18 cellular contexts compared by ENCODE assay signal in genomic region chr1:184113251-184113650, GRCh38.
DNase-seq lines count a peak whose midpoint lies in the region; FAIRE-seq and TF ChIP-seq lines count a peak whose summit lies in the region.
"Had no signal": no experiment of that assay in that cellular context is flagged by ENCODE, and none has a peak within 500 bp of the region (broad histone marks: within the 10 kb centered on the region; RNA-seq: fewer than 3 reads in every experiment).

No MANE protein-coding gene starts in this region.

- no peaks in the 10 kb centered on the region for H4K20me1 ChIP-seq in astrocyte (ENCODE audit: insufficient read depth, low read length)
- no peaks in the 10 kb centered on the region for H4K20me1 ChIP-seq in SK-N-SH (ENCODE audit: insufficient read depth)
- no peaks in the 10 kb centered on the region for H4K20me1 ChIP-seq in MM.1S (ENCODE audit: insufficient read depth, low read length)
- H4K20me1 ChIP-seq: BLaER1 treated with 17β-estradiol and CSF1 and Interleukin-3, amounts not matched to agents 10 nM and 100 nM had no signal

- H3K4me1 ChIP-seq in astrocyte (ENCODE audit: insufficient read depth, low read length) (peaks cover 2% of the 10 kb centered on the region), mesendoderm (ENCODE audit: control insufficient read depth, low read depth, low read length) (no peaks in the 10 kb centered on the region), SK-N-SH (ENCODE audit: control insufficient read depth in 1 of 2, insufficient read depth in 2 of 2, low read depth in 1 of 2, low read length in 1 of 2) (0 out of 4 replicates have a peak, but pooled peaks cover 0 to under 1% of the 10 kb centered on the region in 2 experiments), MM.1S (ENCODE audit: low read length) (0 out of 2 replicates have a peak, but pooled peaks cover 4% of the 10 kb centered on the region)
- H3K4me1 ChIP-seq: A549; BLaER1 treated with 17β-estradiol and CSF1 and Interleukin-3, amounts not matched to agents 10 nM and 100 nM had no signal

- CTCF ChIA-PET in AG04449 (lab: Yijun Ruan, JAX): interaction anchor here (0.9 kb wide), 1 partner anchor 12 kb away, joined by 4 read pairs; no protein-coding TSS in a partner anchor
- CTCF ChIA-PET in SK-N-SH (lab: Yijun Ruan, JAX): interaction anchor here (1.0 kb wide), 1 partner anchor 39 kb away, joined by 3 read pairs; no protein-coding TSS in a partner anchor

- peaks cover 21% of the 10 kb centered on the region for H3K4me1 Mint-ChIP-seq in astrocyte (ENCODE audit: low read depth, unreplicated experiment)

- no peak overlapping the region for H2BK120ac ChIP-seq in mesendoderm (ENCODE audit: low read depth, low read length)

- no peak overlapping the region for H3K4me2 ChIP-seq in astrocyte (ENCODE audit: low read length)
- H3K4me2 ChIP-seq in mesendoderm (ENCODE audit: low read length): no peak overlapping the region
- H3K4me2 ChIP-seq in SK-N-SH: no peak overlapping the region
- H3K4me2 ChIP-seq in MM.1S (ENCODE audit: low read depth, low read length): no peak overlapping the region
- H3K4me2 ChIP-seq: A549; BLaER1 treated with 17β-estradiol and CSF1 and Interleukin-3, amounts not matched to agents 10 nM and 100 nM had no signal

- H3K27me3 ChIP-seq in astrocyte (ENCODE audit: insufficient read depth, low read length) (no peaks in the 10 kb centered on the region), mesendoderm (ENCODE audit: insufficient read depth, low read length, poor library complexity) (no peaks in the 10 kb centered on the region), SK-N-SH (ENCODE audit: insufficient read depth) (no peaks in the 10 kb centered on the region), MM.1S (replicated peaks; ENCODE audit: insufficient read depth, low read length) (no peaks in the 10 kb centered on the region)
- H3K27me3 ChIP-seq: BLaER1 treated with 17β-estradiol and CSF1 and Interleukin-3, amounts not matched to agents 10 nM and 100 nM had no signal

- WGBS in mesendoderm (ENCODE audit: extremely low coverage, insufficient coverage, low lambda C conversion rate): no CpG with 5 or more reads among the region's 1 CpG
- 89% methylated on average over 1 of the region's 1 CpG for WGBS in SK-N-SH (ENCODE audit: low lambda C conversion rate)

- H3K36me3 ChIP-seq in astrocyte (ENCODE audit: insufficient read depth, low read length) (no peaks in the 10 kb centered on the region), mesendoderm (ENCODE audit: control insufficient read depth, insufficient read depth, low read length) (no peaks in the 10 kb centered on the region), SK-N-SH (replicated peaks in 1 of 2; ENCODE audit: control insufficient read depth in 1 of 2, insufficient read depth in 2 of 2, low read length in 1 of 2) (no peaks in the 10 kb centered on the region), MM.1S (replicated peaks; ENCODE audit: insufficient read depth, low read length) (no peaks in the 10 kb centered on the region)
- H3K36me3 ChIP-seq: BLaER1 treated with 17β-estradiol and CSF1 and Interleukin-3, amounts not matched to agents 10 nM and 100 nM had no signal

- H3K9me3 ChIP-seq in astrocyte (ENCODE audit: insufficient read depth, low read depth, low read length) (no peaks in the 10 kb centered on the region), SK-N-SH (no peaks in the 10 kb centered on the region), MM.1S (replicated peaks; ENCODE audit: insufficient read depth, low read length) (no peaks in the 10 kb centered on the region)
- H3K9me3 ChIP-seq: A549 had no signal

- no peak overlapping the region for H3K18ac ChIP-seq in mesendoderm (ENCODE audit: low read length)

- no peak overlapping the region for H4K5ac ChIP-seq in mesendoderm (ENCODE audit: low read length)

- TF ChIP-seq CTCF in AG04449 (IDR thresholded peaks at IDR 0.05; ENCODE audit: insufficient read depth, low read length, missing control alignments) (no peak), astrocyte (IDR thresholded peaks at IDR 0.05; ENCODE audit: insufficient read depth, low read depth, low read length) (no peak), SK-N-SH (IDR thresholded peaks at IDR 0.05) (no peak), MM.1S (IDR thresholded peaks at IDR 0.05; ENCODE audit: low read length) (no peak)

- H3K27ac ChIP-seq in astrocyte (ENCODE audit: low read depth, low read length) (no peak overlapping the region), mesendoderm (ENCODE audit: low read depth, low read length) (no peak overlapping the region), SK-N-SH (ENCODE audit: low read depth in 2 of 2, low read length in 1 of 2) (no peak overlapping the region), MM.1S (ENCODE audit: low read length) (no peak overlapping the region)
- H3K27ac ChIP-seq: A549; BLaER1 treated with 17β-estradiol and CSF1 and Interleukin-3, amounts not matched to agents 10 nM and 100 nM had no signal

- POLR2A ChIA-PET in AG04449 (lab: Yijun Ruan, JAX) (no interaction called here), SK-N-SH (lab: Yijun Ruan, JAX) (no interaction called here)

- H3K9me3 Mint-ChIP-seq in astrocyte (ENCODE audit: unreplicated experiment): no peaks in the 10 kb centered on the region

- H2BK15ac ChIP-seq in mesendoderm (replicated peaks; ENCODE audit: low read depth): no peak overlapping the region

- H3K4me3 ChIP-seq in AG04449 (ENCODE audit: low read depth, low read length) (no peak overlapping the region), astrocyte (ENCODE audit: insufficient read depth, low read depth, low read length) (no peak overlapping the region), mesendoderm (ENCODE audit: low read length) (no peak overlapping the region), SK-N-SH (ENCODE audit: low read depth in 2 of 2, low read length in 1 of 2) (no peak overlapping the region), MM.1S (ENCODE audit: low read length) (no peak overlapping the region)
- H3K4me3 ChIP-seq: A549; BLaER1 treated with 17β-estradiol and CSF1 and Interleukin-3, amounts not matched to agents 10 nM and 100 nM; K562 had no signal

- no peak overlapping the region for H2BK5ac ChIP-seq in mesendoderm (ENCODE audit: low read length)

- no peak overlapping the region for H3K23ac ChIP-seq in mesendoderm (ENCODE audit: low read length)

- TF ChIP-seq EP300 in SK-N-SH (IDR thresholded peaks at IDR 0.05; ENCODE audit: borderline replicate concordance in 1 of 2, low read depth in 1 of 2, low read length in 1 of 2): no peak

- no peak overlapping the region for H3K27ac Mint-ChIP-seq in astrocyte (ENCODE audit: unreplicated experiment)
- H3K27ac Mint-ChIP-seq: CD8-positive, alpha-beta T cell had no signal

- no peaks in the 10 kb centered on the region for H3K79me1 ChIP-seq in mesendoderm (ENCODE audit: low read length)

- H3K9ac ChIP-seq in astrocyte (ENCODE audit: low read length): no peak overlapping the region
- no peak overlapping the region for H3K9ac ChIP-seq in mesendoderm (ENCODE audit: low read length)
- no peak overlapping the region for H3K9ac ChIP-seq in SK-N-SH
- H3K9ac ChIP-seq in MM.1S (ENCODE audit: low read length): no peak overlapping the region
- H3K9ac ChIP-seq: BLaER1 treated with 17β-estradiol and CSF1 and Interleukin-3, amounts not matched to agents 10 nM and 100 nM had no signal

- H3F3A ChIP-seq in SK-N-SH (replicated peaks; ENCODE audit: insufficient read depth): peaks cover 1% of the 10 kb centered on the region
- no peaks in the 10 kb centered on the region for H3F3A ChIP-seq in MM.1S (ENCODE audit: insufficient read depth, low read length)

- no peak overlapping the region for H2AK5ac ChIP-seq in mesendoderm (ENCODE audit: low read length)

- H3K79me2 ChIP-seq in astrocyte (ENCODE audit: insufficient read depth, low read length) (no peaks in the 10 kb centered on the region), mesendoderm (ENCODE audit: control insufficient read depth, insufficient read depth, low read length) (no peaks in the 10 kb centered on the region), SK-N-SH (ENCODE audit: insufficient read depth) (no peaks in the 10 kb centered on the region), MM.1S (ENCODE audit: low read length) (no peaks in the 10 kb centered on the region)

- no peak overlapping the region for H4K8ac ChIP-seq in mesendoderm (ENCODE audit: low read depth, low read length)

- DNase-seq in AG04449 (ENCODE audit: low read depth, low spot score): peak; percentile 9
- peak; percentile 18 for DNase-seq in GM03348 (ENCODE audit: low spot score)
- peak; percentile 23 for DNase-seq in astrocyte (ENCODE audit: low read depth)
- peak; percentile 2 for DNase-seq in mesendoderm
- no peak for DNase-seq in SK-N-SH
- DNase-seq in MM.1S: no peak
- no peak for DNase-seq in NCI-H1092 treated with DMSO at 0.1 percent for 48 hours (lab: John Stamatoyannopoulos, UW)
- DNase-seq: Calu3; CD8-positive, alpha-beta T cell; DMS79 treated with DMSO at 0.1 percent for 48 hours; GOT3; NCI-H1417 treated with DMSO at 0.1 percent for 48 hours; NCI-H2029 had no signal

- no peaks in the 10 kb centered on the region for H3K27me3 Mint-ChIP-seq in astrocyte (ENCODE audit: low read depth, unreplicated experiment)

- FAIRE-seq in astrocyte (lab: Jason Lieb, UNC): no peak
- FAIRE-seq: A549, G401.6, GM12891, K562 had no signal

- peak overlapping the region; percentile 60 for H3K4me3 Mint-ChIP-seq in astrocyte (ENCODE audit: unreplicated experiment)
- H3K4me3 Mint-ChIP-seq: CD8-positive, alpha-beta T cell had no signal

- peaks cover 3% of the 10 kb centered on the region for H3K36me3 Mint-ChIP-seq in astrocyte (ENCODE audit: low read depth, unreplicated experiment)
- H3K36me3 Mint-ChIP-seq: CD8-positive, alpha-beta T cell had no signal

- H3K56ac ChIP-seq in mesendoderm (ENCODE audit: low read length): no peak overlapping the region

- no peaks in the 10 kb centered on the region for H3K9me2 ChIP-seq in SK-N-SH
- H3K9me2 ChIP-seq in MM.1S (replicated peaks; ENCODE audit: insufficient read depth, low read length): no peaks in the 10 kb centered on the region

- TF ChIP-seq RAD21 in SK-N-SH (IDR thresholded peaks at IDR 0.05; ENCODE audit: low read length): no peak

- H3K4ac ChIP-seq in mesendoderm (ENCODE audit: low read depth, low read length): no peak overlapping the region

- H2AFZ ChIP-seq in astrocyte (ENCODE audit: low read depth, low read length): no peak overlapping the region
- H2AFZ ChIP-seq in SK-N-SH (ENCODE audit: low read depth): no peak overlapping the region
- H2AFZ ChIP-seq in MM.1S (ENCODE audit: low read length): no peak overlapping the region

TF ChIP-seq in SK-N-SH, 30 proteins besides CTCF, POLR2A, EP300 and RAD21:
- TF ChIP-seq IRF3 (IDR thresholded peaks at IDR 0.05; ENCODE audit: low read depth, low read length): no peak
- no peak for TF ChIP-seq GABPA (IDR thresholded peaks at IDR 0.05; ENCODE audit: low read depth)
- no peak for TF ChIP-seq JUND (IDR thresholded peaks at IDR 0.05)

Comparison
In these comparisons a context has a peak if more than half of its experiments do, and no peak if none do; other contexts are left out.
1. DNase-seq: peak in AG04449 (single experiment), GM03348 (single experiment), astrocyte (single experiment) and mesendoderm (single experiment); none in SK-N-SH (single experiment), MM.1S (single experiment) and NCI-H1092 treated with DMSO at 0.1 percent for 48 hours (single experiment).